Comparison of ENCODE assay signal across 12 cellular contexts in genomic region chr2:201420442-201421113, GRCh38. TPM values are rescaled to one million over a fixed set of nuclear protein-coding genes. Genes with fewer than 3 reads are reported as not detected.
DNase-seq lines count a peak whose midpoint lies in the region; ATAC-seq, FAIRE-seq and TF ChIP-seq lines count a peak whose summit lies in the region.
"Had no signal": no experiment of that assay in that cellular context is flagged by ENCODE, and none has a peak within 500 bp of the region (broad histone marks: within the 10 kb centered on the region; RNA-seq: fewer than 3 reads in every experiment).

No MANE protein-coding gene starts in this region.

- H3K4me3 ChIP-seq in CD8-positive, alpha-beta memory T cell (ENCODE audit: low read length), result no peak overlapping the region
- H3K4me3 ChIP-seq in IMR-90 (ENCODE audit: insufficient read depth, low read depth, low read length), result no peak overlapping the region

- no peak overlapping the region for H3K23ac ChIP-seq in IMR-90 (ENCODE audit: low read depth, low read length)

- no peak overlapping the region for H4K8ac ChIP-seq in IMR-90 (ENCODE audit: low read depth in 2 of 2, low read length in 2 of 2)

- H4K20me1 ChIP-seq in IMR-90 (ENCODE audit: insufficient read depth, low read length), result peaks cover 6% of the 10 kb centered on the region; the same call in 1 of the 2 replicates

- TF ChIP-seq RAD21 in IMR-90 (IDR thresholded peaks at IDR 0.05; ENCODE audit: low read length), result no peak

- dilution Hi-C loops in IMR-90 (cut with HindIII; ENCODE audit: low sequenced_read_pairs, unreplicated experiment), result no loop called here

- DNase-seq in CD8-positive, alpha-beta memory T cell, result no peak
- DNase-seq in IMR-90, result peak; percentile 80
- no peak for DNase-seq in naive thymus-derived CD8-positive, alpha-beta T cell
- DNase-seq in NCI-H146 (lab: John Stamatoyannopoulos, UW), result no peak
- no peak for DNase-seq in NCI-H2029 treated with DMSO at 0.1 percent for 48 hours (lab: John Stamatoyannopoulos, UW)
- DNase-seq: mesendoderm, NCI-H1048 had no signal

- no peaks in the 10 kb centered on the region for H3K9me3 Mint-ChIP-seq in CD8-positive, alpha-beta memory T cell
- no peaks in the 10 kb centered on the region for H3K9me3 Mint-ChIP-seq in naive thymus-derived CD8-positive, alpha-beta T cell
- H3K9me3 Mint-ChIP-seq: stimulated activated naive CD8-positive, alpha-beta T cell treated with anti-CD3 and anti-CD28 coated beads, Interleukin-15, Interleukin-2, amounts not matched to agents 100 ng/mL and 50 ng/mL, for 24 hours had no signal

- no peak overlapping the region for H2BK5ac ChIP-seq in IMR-90 (ENCODE audit: low read depth, low read length, poor library complexity, severe bottlenecking)

- TF ChIP-seq CTCF in IMR-90 (conservative IDR thresholded peaks at IDR 0.05; ENCODE audit: low read depth, low read length), result no peak

- no peaks in the 10 kb centered on the region for H3K9me3 ChIP-seq in CD8-positive, alpha-beta memory T cell (ENCODE audit: low read length)
- H3K9me3 ChIP-seq in IMR-90 (ENCODE audit: control insufficient read depth, insufficient read depth, low read length), result no peaks in the 10 kb centered on the region

- no peak overlapping the region for H2BK15ac ChIP-seq in IMR-90 (ENCODE audit: low read depth, low read length)

- H3K4me1 ChIP-seq in CD8-positive, alpha-beta memory T cell (ENCODE audit: insufficient read depth, low read length), result peaks cover 35% of the 10 kb centered on the region
- H3K4me1 ChIP-seq in IMR-90 (ENCODE audit: control insufficient read depth, insufficient read depth, low read length), result peaks cover 11% of the 10 kb centered on the region

- H2BK120ac ChIP-seq in IMR-90 (ENCODE audit: low read depth, low read length), result no peak overlapping the region

- H2AK5ac ChIP-seq in IMR-90 (ENCODE audit: low read depth, low read length), result no peak overlapping the region

- WGBS in IMR-90 (ENCODE audit: extremely low coverage in 2 of 2, insufficient read length in 1 of 2), 2 experiments, result no CpG with 5 or more reads among the region's 3 CpGs

- H3K27me3 ChIP-seq in CD8-positive, alpha-beta memory T cell (ENCODE audit: insufficient read depth, low read length, poor library complexity, severe bottlenecking), result no peaks in the 10 kb centered on the region
- no peaks in the 10 kb centered on the region for H3K27me3 ChIP-seq in IMR-90 (ENCODE audit: control insufficient read depth, insufficient read depth, low read length)

- no peak overlapping the region for H3K18ac ChIP-seq in IMR-90 (ENCODE audit: low read depth, low read length)

- FAIRE-seq in colon (lab: Jason Lieb, UNC), result peak; percentile 5
- FAIRE-seq: endometrium had no signal

- peaks cover 15 to 48% of the 10 kb centered on the region in 2 experiments for H3K79me1 ChIP-seq in IMR-90 (ENCODE audit: low read depth in 1 of 2, low read length in 2 of 2)

- no peaks in the 10 kb centered on the region for H3K36me3 ChIP-seq in CD8-positive, alpha-beta memory T cell (ENCODE audit: insufficient read depth, low read length)
- H3K36me3 ChIP-seq in IMR-90 (ENCODE audit: control insufficient read depth, insufficient read depth, low read length), result peaks cover 6% of the 10 kb centered on the region; the same call in 1 of the 2 replicates

- H3K4me1 Mint-ChIP-seq in CD8-positive, alpha-beta memory T cell, result peaks cover 52 to 73% (median 69%) of the 10 kb centered on the region in 3 donors
- peaks cover 19 to 69% (median 52%) of the 10 kb centered on the region in 4 donors for H3K4me1 Mint-ChIP-seq in naive thymus-derived CD8-positive, alpha-beta T cell

- H3K4me3 Mint-ChIP-seq in CD8-positive, alpha-beta memory T cell, result peak overlapping the region in 1 of 7 donors; percentile 12
- peak overlapping the region in 2 of 10 donors; percentile 3 to 43 for H3K4me3 Mint-ChIP-seq in naive thymus-derived CD8-positive, alpha-beta T cell
- H3K4me3 Mint-ChIP-seq: stimulated activated naive CD8-positive, alpha-beta T cell treated with anti-CD3 and anti-CD28 coated beads, Interleukin-15, Interleukin-2, amounts not matched to agents 100 ng/mL and 50 ng/mL, for 24 hours had no signal

- no peak overlapping the region for H3K14ac ChIP-seq in IMR-90 (replicated peaks; ENCODE audit: low read depth, low read length)

- no peak overlapping the region for H2AK9ac ChIP-seq in IMR-90 (replicated peaks; ENCODE audit: low read depth, low read length, poor library complexity)

- CTCF ChIA-PET in CD8-positive, alpha-beta memory T cell (lab: Charles Lee), result no interaction called here
- CTCF ChIA-PET in IMR-90 (lab: Yijun Ruan, JAX), result no interaction called here

- no peak overlapping the region for H4K91ac ChIP-seq in IMR-90 (ENCODE audit: insufficient read depth, low read depth, low read length)

- BruUV-seq in IMR-90 (replicated peaks; lab: Mats Ljungman, UMichigan), result no TSS peak

- POLR2A ChIA-PET in CD8-positive, alpha-beta memory T cell (lab: Charles Lee), result no interaction called here
- POLR2A ChIA-PET in IMR-90 (lab: Charles Lee; ENCODE audit: unreplicated experiment), result no interaction called here
- POLR2A ChIA-PET in naive thymus-derived CD8-positive, alpha-beta T cell (lab: Charles Lee), result no interaction called here

- peaks cover 9% of the 10 kb centered on the region for H3K9me1 ChIP-seq in IMR-90 (ENCODE audit: insufficient read depth, low read length)

- no peak overlapping the region for H2BK20ac ChIP-seq in IMR-90 (ENCODE audit: low read depth, low read length)

- peak overlapping the region in 7 of 8 donors; percentile 36 to 88 (median 77) for H3K27ac Mint-ChIP-seq in CD8-positive, alpha-beta memory T cell
- H3K27ac Mint-ChIP-seq in naive thymus-derived CD8-positive, alpha-beta T cell, result peak overlapping the region in 6 of 10 donors; percentile 49 to 89 (median 80)

- no peak overlapping the region for H3K4me2 ChIP-seq in IMR-90 (ENCODE audit: low read depth, low read length)

- H3K9ac ChIP-seq in IMR-90 (ENCODE audit: low read depth, low read length), result no peak overlapping the region

- H4K5ac ChIP-seq in IMR-90 (ENCODE audit: low read depth, low read length), result no peak overlapping the region

- intact Hi-C loops in IMR-90 (cut with micrococcal nuclease), result no loop called here

- in situ Hi-C loops in IMR-90 (cut with MboI; ENCODE audit: low sequenced_read_pairs), result no loop called here

- H3K4ac ChIP-seq in IMR-90 (ENCODE audit: low read depth, low read length), result no peak overlapping the region

- ATAC-seq in IMR-90 (ENCODE audit: low read depth), result peak; percentile 67
- ATAC-seq in naive thymus-derived CD8-positive, alpha-beta T cell, result peak in 1 of 2 donors; percentile 4
- ATAC-seq in HG03439 (IDR thresholded peaks at IDR 0.05; ENCODE audit: unreplicated experiment), result no peak
- ATAC-seq in HG02852 (IDR thresholded peaks at IDR 0.05; ENCODE audit: unreplicated experiment), result no peak

- no peaks in the 10 kb centered on the region for H3K27me3 Mint-ChIP-seq in CD8-positive, alpha-beta memory T cell
- no peaks in the 10 kb centered on the region for H3K27me3 Mint-ChIP-seq in naive thymus-derived CD8-positive, alpha-beta T cell
- H3K27me3 Mint-ChIP-seq: stimulated activated naive CD8-positive, alpha-beta T cell treated with anti-CD3 and anti-CD28 coated beads, Interleukin-15, Interleukin-2, amounts not matched to agents 100 ng/mL and 50 ng/mL, for 24 hours had no signal

- H3K56ac ChIP-seq in IMR-90 (ENCODE audit: extremely low read depth, insufficient read depth, low read length), result no peak overlapping the region

- H3K27ac ChIP-seq in CD8-positive, alpha-beta memory T cell (ENCODE audit: low read depth, low read length), result no peak overlapping the region
- H3K27ac ChIP-seq in IMR-90 (ENCODE audit: insufficient read depth, low read length), result no peak overlapping the region

- peaks cover 0 to 6% (median 2%) of the 10 kb centered on the region in 3 donors for H3K36me3 Mint-ChIP-seq in CD8-positive, alpha-beta memory T cell
- H3K36me3 Mint-ChIP-seq in naive thymus-derived CD8-positive, alpha-beta T cell, result peaks cover 0 to 18% (median 5%) of the 10 kb centered on the region in 3 donors

- no peak overlapping the region for H2AFZ ChIP-seq in IMR-90 (replicated peaks; ENCODE audit: low read length, poor library complexity)

- no peak for TF ChIP-seq POLR2A in IMR-90 (IDR thresholded peaks at IDR 0.05; ENCODE audit: low read depth, low read length)

TF ChIP-seq in IMR-90, 13 proteins besides CTCF, POLR2A, EP300 and RAD21 (continues in another document):
- TF ChIP-seq NFE2L2 (IDR thresholded peaks at IDR 0.05; ENCODE audit: low read depth, low read length), result no peak
- TF ChIP-seq, protein P1, sequence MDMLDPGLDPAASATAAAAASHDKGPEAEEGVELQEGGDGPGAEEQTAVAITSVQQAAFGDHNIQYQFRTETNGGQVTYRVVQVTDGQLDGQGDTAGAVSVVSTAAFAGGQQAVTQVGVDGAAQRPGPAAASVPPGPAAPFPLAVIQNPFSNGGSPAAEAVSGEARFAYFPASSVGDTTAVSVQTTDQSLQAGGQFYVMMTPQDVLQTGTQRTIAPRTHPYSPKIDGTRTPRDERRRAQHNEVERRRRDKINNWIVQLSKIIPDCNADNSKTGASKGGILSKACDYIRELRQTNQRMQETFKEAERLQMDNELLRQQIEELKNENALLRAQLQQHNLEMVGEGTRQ (IDR thresholded peaks at IDR 0.05; ENCODE audit: low read depth, low read length), result peak; percentile 34; the same call in 1 of the 2 replicates
- 0 out of 2 replicates have a peak, but pooled peaks have one; percentile 7 for TF ChIP-seq FOS (IDR thresholded peaks at IDR 0.05; ENCODE audit: low read depth, low read length)
- no peak for TF ChIP-seq RFX5 (IDR thresholded peaks at IDR 0.05; ENCODE audit: low read depth, low read length)
- TF ChIP-seq BHLHE40 (IDR thresholded peaks at IDR 0.05; ENCODE audit: low read depth, low read length), result peak; percentile 48; the same call in 1 of the 2 replicates

RNA-seq across cellular contexts. Expression of gene TRAK2, which starts 30.7 kb away (rescaled TPM):
- total RNA-seq in CD8-positive, alpha-beta memory T cell, result 10 to 100 TPM; 24.9 to 26.0 TPM
- 40.1 TPM for polyA plus RNA-seq in CD8-positive, alpha-beta memory T cell
- total RNA-seq in IMR-90 (2012; rRNA removed), result 48.9 and 65.4 TPM in 2 replicates
- 10.7 and 13.1 TPM in 2 replicates for polyA plus RNA-seq in IMR-90 (2012; rRNA removed)
- 4.0 and 4.2 TPM in 2 replicates for polyA plus RNA-seq in IMR-90 (2012; cell fraction: cytosol; rRNA removed)
- 3.1 and 15.3 TPM in 2 replicates for polyA plus RNA-seq in IMR-90 (2012; cell fraction: nucleus; rRNA removed; ENCODE audit: low replicate concordance)
- total RNA-seq in naive thymus-derived CD8-positive, alpha-beta T cell, result 10 to 100 TPM; 36.5 to 37.9 TPM
- 10 to 100 TPM; 20.9 to 30.7 (median 24.7) TPM for polyA plus RNA-seq in naive thymus-derived CD8-positive, alpha-beta T cell

RNA-seq across cellular contexts. Expression of gene STRADB, which starts 31.0 kb away (rescaled TPM):
- total RNA-seq in CD8-positive, alpha-beta memory T cell, result 10 to 100 TPM; 22.3 to 27.7 TPM
- polyA plus RNA-seq in CD8-positive, alpha-beta memory T cell, result 35.3 TPM
- 31.5 and 32.5 TPM in 2 replicates for total RNA-seq in IMR-90 (2012; rRNA removed)
- 11.4 and 14.9 TPM in 2 replicates for polyA plus RNA-seq in IMR-90 (2012; rRNA removed)
- 6.5 and 8.2 TPM in 2 replicates for polyA plus RNA-seq in IMR-90 (2012; cell fraction: cytosol; rRNA removed)
- 8.4 and 22.6 TPM in 2 replicates for polyA plus RNA-seq in IMR-90 (2012; cell fraction: nucleus; rRNA removed; ENCODE audit: low replicate concordance)
- 10 to 100 TPM; 17.9 to 20.4 TPM for total RNA-seq in naive thymus-derived CD8-positive, alpha-beta T cell
- 10 to 100 TPM; 31.5 to 33.8 (median 33.5) TPM for polyA plus RNA-seq in naive thymus-derived CD8-positive, alpha-beta T cell
